Comparison of ENCODE assay signal across 14 cellular contexts in the genomic region with DNA sequence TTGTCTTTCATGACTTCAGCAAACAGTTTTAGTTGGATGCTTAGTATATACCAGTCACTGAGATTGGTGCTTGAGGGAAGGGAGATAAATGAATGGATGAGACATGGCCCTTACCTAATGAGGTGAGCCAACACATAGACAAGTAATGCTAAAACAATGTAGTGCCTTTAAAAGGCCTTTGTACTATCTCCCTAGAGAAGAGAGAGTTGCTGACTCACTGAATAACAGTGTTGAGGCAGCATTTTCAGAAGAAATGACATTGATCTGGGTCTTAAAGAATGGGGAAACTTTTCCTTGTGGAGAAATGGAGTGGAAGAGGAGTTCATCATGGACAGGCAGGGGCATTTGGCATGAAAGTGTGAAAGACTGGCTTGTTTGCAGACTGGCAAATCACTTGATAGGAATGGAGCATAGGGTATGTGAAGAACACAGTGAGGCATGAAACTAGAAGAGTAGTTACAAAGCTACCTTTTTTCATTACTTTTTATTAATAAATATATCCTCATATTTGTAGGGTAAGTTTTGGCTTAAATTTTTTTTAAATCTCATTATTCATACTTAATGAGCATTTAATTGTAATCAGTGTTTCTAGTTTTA.
DNase-seq lines count a peak whose midpoint lies in the region; ATAC-seq, FAIRE-seq and TF ChIP-seq lines count a peak whose summit lies in the region.
"Had no signal": no experiment of that assay in that cellular context is flagged by ENCODE, and none has a peak within 500 bp of the region (broad histone marks: within the 10 kb centered on the region; RNA-seq: fewer than 3 reads in every experiment).

No MANE protein-coding gene starts in this region.

- H3K27ac ChIP-seq in HUES64 (ENCODE audit: low read depth, low read length) (peak overlapping the region; percentile 5; the same call in 1 of the 2 replicates), body of pancreas (peak overlapping the region in 1 of 4 donors; percentile 8), keratinocyte (ENCODE audit: control insufficient read depth, insufficient read depth, low read length) (peak overlapping the region; percentile 42), colonic mucosa (no peak overlapping the region)
- H3K27ac ChIP-seq: thoracic aorta had no signal

- no peaks in the 10 kb centered on the region for H3K9me1 ChIP-seq in keratinocyte (ENCODE audit: control insufficient read depth, extremely low read depth, insufficient read depth, low read length)

- H3K4me1 ChIP-seq in HUES64 (ENCODE audit: insufficient read depth, low read length) (peaks cover 22% of the 10 kb centered on the region), body of pancreas (peaks cover 41% of the 10 kb centered on the region), keratinocyte (ENCODE audit: control insufficient read depth, extremely low read depth, insufficient read depth, low read length) (peaks cover 18% of the 10 kb centered on the region), colonic mucosa (no peaks in the 10 kb centered on the region)

- dilution Hi-C loops in keratinocyte (cut with MboI; ENCODE audit: extremely low pct_ligation_motif_present, low sequenced_read_pairs), result no loop called here

- H3K36me3 ChIP-seq in HUES64 (ENCODE audit: insufficient read depth, low read length), result no peaks in the 10 kb centered on the region
- H3K36me3 ChIP-seq in body of pancreas (replicated peaks in 1 of 2; ENCODE audit: insufficient read depth in 1 of 2, low read depth in 2 of 2), result no peaks in the 10 kb centered on the region
- no peaks in the 10 kb centered on the region for H3K36me3 ChIP-seq in keratinocyte (ENCODE audit: control insufficient read depth in 2 of 2, extremely low read depth in 1 of 2, insufficient read depth in 2 of 2, low read length in 2 of 2)
- H3K36me3 ChIP-seq in colonic mucosa, result no peaks in the 10 kb centered on the region
- H3K36me3 ChIP-seq: thoracic aorta had no signal

- H3K4me2 ChIP-seq in keratinocyte (ENCODE audit: control insufficient read depth, extremely low read depth, insufficient read depth, low read depth, low read length), result peak overlapping the region; percentile 15

- no peaks in the 10 kb centered on the region for H4K20me1 ChIP-seq in keratinocyte (ENCODE audit: control insufficient read depth, extremely low read depth, insufficient read depth, low read length)

- TF ChIP-seq POLR2A in body of pancreas (IDR thresholded peaks at IDR 0.05), result no peak

- FAIRE-seq in keratinocyte (lab: Jason Lieb, UNC), result peak; percentile 96

- H3K79me2 ChIP-seq in keratinocyte (ENCODE audit: control insufficient read depth, insufficient read depth, low read length), result no peaks in the 10 kb centered on the region

- no peak for TF ChIP-seq CTCF in body of pancreas (IDR thresholded peaks at IDR 0.05)
- TF ChIP-seq CTCF in keratinocyte (optimal IDR thresholded peaks at IDR 0.05 in 1 of 3, IDR thresholded peaks at IDR 0.05 in 1 of 3, conservative IDR thresholded peaks at IDR 0.05 in 1 of 3; ENCODE audit: extremely low read depth in 1 of 3, insufficient read depth in 2 of 3, low read length in 3 of 3), result no peak
- no peak for TF ChIP-seq CTCF in colonic mucosa (IDR thresholded peaks at IDR 0.05)

- H2AFZ ChIP-seq in keratinocyte (ENCODE audit: control insufficient read depth, low read length), result no peak overlapping the region

- peak; percentile 73 for ATAC-seq in body of pancreas
- ATAC-seq: activated CD8-positive, alpha-beta T cell treated with anti-CD3 and anti-CD28 coated beads for 36 hours had no signal

- no peak overlapping the region for H3K9ac ChIP-seq in HUES64 (ENCODE audit: low read depth, low read length)
- H3K9ac ChIP-seq in keratinocyte (ENCODE audit: control insufficient read depth, extremely low read depth, insufficient read depth, low read length), result no peak overlapping the region
- no peak overlapping the region for H3K9ac ChIP-seq in colonic mucosa (ENCODE audit: low read depth in 2 of 2, low read length in 2 of 2)

- H3K4me3 ChIP-seq in HUES64 (ENCODE audit: low read length) (no peak overlapping the region), body of pancreas (no peak overlapping the region), keratinocyte (ENCODE audit: control insufficient read depth in 2 of 3, extremely low read depth in 1 of 3, insufficient read depth in 2 of 3, low read depth in 1 of 3, low read length in 3 of 3) (no peak overlapping the region), colonic mucosa (no peak overlapping the region)
- H3K4me3 ChIP-seq: thoracic aorta had no signal

- intact Hi-C loops in body of pancreas (cut with DNase I), result no loop called here
- intact Hi-C loops in colonic mucosa (cut with DNase I), result no loop called here

- peaks cover 7% of the 10 kb centered on the region; the same call in 1 of the 2 replicates for H3K9me3 ChIP-seq in HUES64 (ENCODE audit: insufficient read depth, low read depth, low read length)
- H3K9me3 ChIP-seq in body of pancreas, result no peaks in the 10 kb centered on the region
- no peaks in the 10 kb centered on the region for H3K9me3 ChIP-seq in keratinocyte (ENCODE audit: control insufficient read depth, low read depth, low read length)
- no peaks in the 10 kb centered on the region for H3K9me3 ChIP-seq in colonic mucosa

- H3K27me3 ChIP-seq in HUES64 (ENCODE audit: insufficient read depth, low read length), result no peaks in the 10 kb centered on the region
- no peaks in the 10 kb centered on the region for H3K27me3 ChIP-seq in body of pancreas
- H3K27me3 ChIP-seq in keratinocyte (ENCODE audit: control insufficient read depth, extremely low read depth, insufficient read depth, low read length), result no peaks in the 10 kb centered on the region
- no peaks in the 10 kb centered on the region for H3K27me3 ChIP-seq in colonic mucosa

- DNase-seq in AG08395 (ENCODE audit: low spot score), result peak; percentile 53
- no peak for DNase-seq in body of pancreas
- peak; percentile 66 for DNase-seq in keratinocyte (ENCODE audit: low read depth, low spot score)
- DNase-seq in colonic mucosa, result no peak
- DNase-seq in NOMO-1 (lab: John Stamatoyannopoulos, UW; ENCODE audit: unreplicated experiment in 2 of 2), result no peak
- DNase-seq in stimulated activated CD4-positive, alpha-beta T cell treated with anti-CD3 and anti-CD28 coated beads, Interleukin-4, amount 100 ng/mL, for 4 hours, result no peak
- DNase-seq in NCI-H82 (lab: John Stamatoyannopoulos, UW), result no peak
- DNase-seq: activated CD8-positive, alpha-beta T cell treated with anti-CD3 and anti-CD28 coated beads for 36 hours; aorta; NCI-H1436; SIG-M5; stimulated activated CD4-positive, alpha-beta T cell treated with anti-CD3 and anti-CD28 coated beads, Interleukin-2, amount 100 ng/mL, for 48 hours had no signal

Comparison
In these comparisons a context has a peak if more than half of its experiments do, and no peak if none do; other contexts are left out.
1. DNase-seq: peak in AG08395 (single experiment) and keratinocyte (single experiment); none in body of pancreas (0 of 4), colonic mucosa (single experiment), NOMO-1 (0 of 2), stimulated activated CD4-positive, alpha-beta T cell treated with anti-CD3 and anti-CD28 coated beads, Interleukin-4, amount 100 ng/mL, for 4 hours (0 of 2) and NCI-H82 (single experiment).